Comparison of ENCODE assay signal across 9 cellular contexts in the genomic region with DNA sequence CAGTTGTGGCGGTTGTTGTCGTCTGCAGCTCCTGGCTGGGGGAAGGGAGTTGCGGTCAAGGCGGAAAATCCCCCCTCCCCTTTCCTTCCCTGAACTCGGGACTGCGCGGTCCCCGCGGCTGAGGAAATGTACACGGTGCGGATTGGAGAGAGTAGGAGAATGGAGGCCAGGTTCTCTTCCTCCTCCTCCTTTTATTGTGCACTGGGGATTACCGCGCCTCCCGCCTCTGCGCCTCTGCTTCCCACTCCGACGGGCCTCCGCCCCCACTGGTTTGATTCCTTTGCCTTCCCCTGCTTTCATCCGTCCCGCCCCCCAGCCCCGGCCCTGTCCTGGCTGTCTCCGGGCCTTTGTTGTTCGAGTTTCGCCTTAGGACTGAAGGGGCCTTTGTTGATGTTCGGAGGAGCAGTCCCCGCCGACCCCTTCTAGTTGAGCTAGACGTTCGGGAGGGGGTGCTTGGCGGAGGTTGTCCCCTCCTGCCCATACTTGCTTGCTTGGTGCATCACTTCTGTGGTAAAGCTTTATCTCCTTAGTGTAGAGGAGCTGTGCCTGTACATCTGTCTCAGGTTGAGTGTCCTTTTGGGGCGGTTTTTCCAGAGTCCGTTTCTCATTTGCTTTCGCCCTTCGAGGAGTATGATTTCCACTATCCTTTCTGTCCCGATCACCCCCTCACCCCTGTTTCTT. TPM values are rescaled to one million over a fixed set of nuclear protein-coding genes. Genes with fewer than 3 reads are reported as not detected.
DNase-seq lines count a peak whose midpoint lies in the region; ATAC-seq, FAIRE-seq and TF ChIP-seq lines count a peak whose summit lies in the region.
"Had no signal": no experiment of that assay in that cellular context is flagged by ENCODE, and none has a peak within 500 bp of the region (broad histone marks: within the 10 kb centered on the region; RNA-seq: fewer than 3 reads in every experiment).

No MANE protein-coding gene starts in this region.

- H4K8ac ChIP-seq in H1 (ENCODE audit: extremely low read depth, insufficient read depth, low read length) (peak overlapping the region; percentile 97; the same call in 1 of the 2 replicates), mesendoderm (ENCODE audit: low read depth, low read length) (no peak overlapping the region)

- 0 out of 2 replicates have a peak, but pooled peaks cover 4% of the 10 kb centered on the region for H3K79me1 ChIP-seq in H1 (ENCODE audit: low read depth, low read length)
- no peaks in the 10 kb centered on the region for H3K79me1 ChIP-seq in mesendoderm (ENCODE audit: low read length)

- no peak overlapping the region for H2BK20ac ChIP-seq in H1 (ENCODE audit: low read length)

- no peak overlapping the region for H3K14ac ChIP-seq in H1 (ENCODE audit: insufficient read length)

- peak overlapping the region; percentile 97 for H3K27ac ChIP-seq in H1 (ENCODE audit: low read depth, low read length)
- H3K27ac ChIP-seq in mesendoderm (ENCODE audit: low read depth, low read length), result peak overlapping the region; percentile 91

- peak; percentile 4 for ATAC-seq in GM21723 (IDR thresholded peaks at IDR 0.05; ENCODE audit: unreplicated experiment)

- H2BK12ac ChIP-seq in H1 (ENCODE audit: low read depth, low read length), result peak overlapping the region; percentile 92; the same call in 1 of the 2 replicates

- peak overlapping the region; percentile 81 for H3K4ac ChIP-seq in H1 (replicated peaks; ENCODE audit: insufficient read length, low read depth, low read length)
- peak overlapping the region; percentile 56 for H3K4ac ChIP-seq in mesendoderm (ENCODE audit: low read depth, low read length)

- H3K27ac Mint-ChIP-seq in activated CD4-positive, alpha-beta memory T cell treated with anti-CD3 and anti-CD28 coated beads for 36 hours, result peak overlapping the region; percentile 97

- CTCF ChIA-PET in activated CD4-positive, alpha-beta memory T cell treated with anti-CD3 and anti-CD28 coated beads for 36 hours (lab: Charles Lee), result interaction anchor here (0.8 to 1.7 kb wide), 6 partner anchors 18 to 75 kb away, joined by 3 to 5 read pairs (median 3); no protein-coding TSS in a partner anchor
- CTCF ChIA-PET in H1 (lab: Charles Lee; ENCODE audit: partially characterized antibody), result interaction anchor here (0.6 to 0.8 kb wide), 2 partner anchors 10 to 21 kb away, joined by 3 read pairs; no protein-coding TSS in a partner anchor

- peaks cover 39 to 56% of the 10 kb centered on the region in 2 experiments for H3K79me2 ChIP-seq in H1 (ENCODE audit: control insufficient read depth in 1 of 2, insufficient read depth in 2 of 2, low read length in 2 of 2)
- peaks cover 43% of the 10 kb centered on the region for H3K79me2 ChIP-seq in mesendoderm (ENCODE audit: control insufficient read depth, insufficient read depth, low read length)

- H3K9ac ChIP-seq in H1 (replicated peaks in 1 of 4; ENCODE audit: extremely low read depth in 1 of 4, low read depth in 3 of 4, low read length in 3 of 4) (peak overlapping the region; percentile 89 to 98 (median 94)), mesendoderm (ENCODE audit: low read length) (peak overlapping the region; percentile 93)

- H3K27me3 ChIP-seq in H1 (replicated peaks in 1 of 4; ENCODE audit: control insufficient read depth in 3 of 4, extremely low read depth in 1 of 4, insufficient read depth in 3 of 4, low read length in 3 of 4), result peaks cover 0 to 9% (median 4%) of the 10 kb centered on the region in 4 experiments; a peak in 3 of 7 replicates
- no peaks in the 10 kb centered on the region for H3K27me3 ChIP-seq in mesendoderm (ENCODE audit: insufficient read depth, low read length, poor library complexity)

- peak overlapping the region; percentile 98 for H4K91ac ChIP-seq in H1 (replicated peaks; ENCODE audit: insufficient read length, low read length)

- H3K4me3 ChIP-seq in H1 (ENCODE audit: extremely low read depth in 1 of 4, insufficient read depth in 2 of 4, low read depth in 3 of 4, low read length in 4 of 4), result peak overlapping the region; percentile 87 to 97 (median 95)
- peak overlapping the region; percentile 95 for H3K4me3 ChIP-seq in mesendoderm (ENCODE audit: low read length)

- no peak overlapping the region for H3K23ac ChIP-seq in H1 (ENCODE audit: insufficient read length)
- H3K23ac ChIP-seq in mesendoderm (ENCODE audit: low read length), result peak overlapping the region; percentile 49

- POLR2A ChIA-PET in activated CD4-positive, alpha-beta memory T cell treated with anti-CD3 and anti-CD28 coated beads for 36 hours (lab: Charles Lee), result interaction anchor here (0.9 to 1.3 kb wide), 4 partner anchors 11 to 433 kb away, joined by 3 to 5 read pairs (median 3); no protein-coding TSS in a partner anchor
- POLR2A ChIA-PET in H1 (lab: Charles Lee; ENCODE audit: partially characterized antibody), result interaction anchor here (0.6 to 4.4 kb wide), 20 partner anchors 8 to 1934 kb away, joined by 3 to 23 read pairs (median 4); no protein-coding TSS in a partner anchor

- peaks cover 0 to 11% (median 0%) of the 10 kb centered on the region in 4 experiments; a peak in 1 of 8 replicates for H3K36me3 ChIP-seq in H1 (ENCODE audit: control insufficient read depth in 2 of 4, insufficient read depth in 4 of 4, low read length in 3 of 4)
- no peaks in the 10 kb centered on the region for H3K36me3 ChIP-seq in mesendoderm (ENCODE audit: control insufficient read depth, insufficient read depth, low read length)

- H3K27me3 Mint-ChIP-seq in activated CD4-positive, alpha-beta memory T cell treated with anti-CD3 and anti-CD28 coated beads for 36 hours, result peaks cover 1% of the 10 kb centered on the region

- no peaks in the 10 kb centered on the region for H3K9me3 Mint-ChIP-seq in activated CD4-positive, alpha-beta memory T cell treated with anti-CD3 and anti-CD28 coated beads for 36 hours

- H3K9me3 ChIP-seq in H1 (ENCODE audit: insufficient read depth in 2 of 2, low read depth in 1 of 2, low read length in 1 of 2), result no peaks in the 10 kb centered on the region

- DNase-seq in D341Med (ENCODE audit: low spot score), result peak; percentile 77
- DNase-seq in NCI-H146 treated with DMSO at 0.1 percent for 48 hours (lab: John Stamatoyannopoulos, UW; ENCODE audit: unreplicated experiment), result peak; percentile 32
- peak; percentile 70 for DNase-seq in activated CD4-positive, alpha-beta memory T cell treated with anti-CD3 and anti-CD28 coated beads for 36 hours
- DNase-seq in H1 (ENCODE audit: low read depth in 1 of 2, low spot score in 2 of 2), result peak in 1 of 2 experiments; percentile 76
- DNase-seq in mesendoderm, result peak; percentile 88
- peak; percentile 29 for DNase-seq in stimulated activated CD8-positive, alpha-beta memory T cell treated with anti-CD3 and anti-CD28 coated beads, Interleukin-15, amount 100 ng/mL, for 24 hours (ENCODE audit: low read depth)
- no peak for DNase-seq in mesenteric fat pad (ENCODE audit: low spot score)

- peak overlapping the region; percentile 67; the same call in 1 of the 2 replicates for H2AK5ac ChIP-seq in H1 (ENCODE audit: low read depth, low read length)
- no peak overlapping the region for H2AK5ac ChIP-seq in mesendoderm (ENCODE audit: low read length)

- no peak overlapping the region for H2BK120ac ChIP-seq in H1 (replicated peaks; ENCODE audit: low read depth, low read length)
- H2BK120ac ChIP-seq in mesendoderm (ENCODE audit: low read depth, low read length), result no peak overlapping the region

- intact Hi-C loops in activated CD4-positive, alpha-beta memory T cell treated with anti-CD3 and anti-CD28 coated beads for 36 hours (cut with micrococcal nuclease), result loop anchor here (1.0 to 10.0 kb wide), 13 partner anchors 26 to 1809 kb away; a partner anchor contains a TSS

- H2BK15ac ChIP-seq in H1 (ENCODE audit: low read length) (no peak overlapping the region), mesendoderm (replicated peaks; ENCODE audit: low read depth) (no peak overlapping the region)

- H3K4me1 ChIP-seq in H1 (replicated peaks in 1 of 4; ENCODE audit: control insufficient read depth in 3 of 4, insufficient read depth in 4 of 4, low read length in 3 of 4) (peaks cover 0 to 8% (median 3%) of the 10 kb centered on the region in 4 experiments; a peak in 4 of 7 replicates), mesendoderm (ENCODE audit: control insufficient read depth, low read depth, low read length) (no peaks in the 10 kb centered on the region)

- TF ChIP-seq RAD21 in H1 (IDR thresholded peaks at IDR 0.05 in 1 of 2, conservative IDR thresholded peaks at IDR 0.05 in 1 of 2; ENCODE audit: low read depth in 2 of 2, low read length in 2 of 2), result 0 out of 4 replicates have a peak, but pooled peaks of 1 of the 2 experiments have one; percentile 14

- peaks cover 48% of the 10 kb centered on the region for H3K4me1 Mint-ChIP-seq in activated CD4-positive, alpha-beta memory T cell treated with anti-CD3 and anti-CD28 coated beads for 36 hours (ENCODE audit: low read depth)

- peak overlapping the region; percentile 98 for H2BK5ac ChIP-seq in H1 (ENCODE audit: low read depth, low read length)
- peak overlapping the region; percentile 66 for H2BK5ac ChIP-seq in mesendoderm (ENCODE audit: low read length)

- H3K56ac ChIP-seq in H1 (replicated peaks; ENCODE audit: insufficient read length, low read depth, low read length) (peak overlapping the region; percentile 49), mesendoderm (ENCODE audit: low read length) (peak overlapping the region; percentile 97)

- peak; percentile 16 to 93 for TF ChIP-seq POLR2A in H1 (IDR thresholded peaks at IDR 0.05; ENCODE audit: control extremely low read depth in 1 of 2, low read depth in 2 of 2, low read length in 2 of 2)

- FAIRE-seq in H1 (lab: Jason Lieb, UNC), result no peak
- FAIRE-seq: frontal cortex had no signal

- no peak for TF ChIP-seq EP300 in H1 (IDR thresholded peaks at IDR 0.05; ENCODE audit: borderline replicate concordance in 1 of 2, low read depth in 2 of 2, low read length in 2 of 2)

- H3K4me2 ChIP-seq in H1 (ENCODE audit: insufficient read depth in 1 of 2, low read depth in 2 of 2, low read length in 2 of 2), result peak overlapping the region; percentile 94 to 98
- peak overlapping the region; percentile 77 for H3K4me2 ChIP-seq in mesendoderm (ENCODE audit: low read length)

- H4K5ac ChIP-seq in H1 (ENCODE audit: insufficient read length, low read depth, low read length), result peak overlapping the region; percentile 40
- H4K5ac ChIP-seq in mesendoderm (ENCODE audit: low read length), result no peak overlapping the region

- H3K4me3 Mint-ChIP-seq in activated CD4-positive, alpha-beta memory T cell treated with anti-CD3 and anti-CD28 coated beads for 36 hours, result peak overlapping the region; percentile 88

- peaks cover 3 to 4% of the 10 kb centered on the region in 2 experiments for H4K20me1 ChIP-seq in H1 (replicated peaks in 1 of 2; ENCODE audit: control insufficient read depth in 1 of 2, insufficient read depth in 2 of 2, low read length in 2 of 2)

- H3K23me2 ChIP-seq in H1 (ENCODE audit: low read depth, low read length), result peaks cover 21% of the 10 kb centered on the region

- peaks cover 19% of the 10 kb centered on the region for H3K36me3 Mint-ChIP-seq in activated CD4-positive, alpha-beta memory T cell treated with anti-CD3 and anti-CD28 coated beads for 36 hours

- no peak overlapping the region for H2AFZ ChIP-seq in H1 (ENCODE audit: low read length)

- 1% methylated on average over 33 of the region's 35 CpGs; no CpG with 5 or more reads in 1 of the 2 experiments for WGBS in H1 (ENCODE audit: extremely low coverage in 1 of 2, insufficient coverage in 1 of 2, insufficient read length in 1 of 2, insufficient replicate concordance in 2 of 2, low coverage in 1 of 2, low lambda C conversion rate in 2 of 2, missing lambda C conversion rate in 1 of 2), 2 experiments
- no CpG with 5 or more reads among the region's 35 CpGs for WGBS in mesendoderm (ENCODE audit: extremely low coverage, insufficient coverage, low lambda C conversion rate)

- H3K18ac ChIP-seq in H1 (ENCODE audit: extremely low read depth, low read length), result peak overlapping the region; percentile 93
- H3K18ac ChIP-seq in mesendoderm (ENCODE audit: low read length), result peak overlapping the region; percentile 33

- TF ChIP-seq CTCF in H1 (IDR thresholded peaks at IDR 0.05; ENCODE audit: control extremely low read depth in 1 of 3, insufficient read depth in 1 of 3, low read depth in 1 of 3, low read length in 3 of 3), result no peak

RNA-seq across cellular contexts. Expression of a gene that starts 0.7 kb away (rescaled TPM):
- 10 to 100 TPM; 51.9 to 52.5 TPM for total RNA-seq in activated CD4-positive, alpha-beta memory T cell treated with anti-CD3 and anti-CD28 coated beads for 36 hours
- 38.0 and 44.2 TPM in 2 replicates for total RNA-seq in H1 (2021; fragmentation: NEBNext Ultra II Directional; extraction: Animal tissue kit (Norgen Biotek cat#: 25700))
- 5.0 and 6.8 TPM in 2 replicates for polyA plus RNA-seq in H1 (2011; rRNA removed)
- polyA plus RNA-seq in H1 (2011; cell fraction: cytosol; rRNA removed), result 8.4 TPM
- polyA plus RNA-seq in H1 (2011; cell fraction: nucleus; rRNA removed), result 16.3 TPM
- 7.6 to 14.1 TPM (median 10.6 TPM) in 4 replicates for polyA plus RNA-seq in H1 (2012, experiment 1 of 2)
- polyA plus RNA-seq in H1 (2012, experiment 2 of 2), result 0.77 TPM
- 24.6 TPM for polyA plus RNA-seq in H1 (2013, experiment 1 of 2)
- 22.8 TPM for polyA plus RNA-seq in H1 (2013, experiment 2 of 2)
- 46.9 and 58.6 TPM in 2 replicates for polyA minus RNA-seq in H1 (2011; rRNA and poly(A)+ RNA removed)
- polyA minus RNA-seq in H1 (2011; cell fraction: cytosol; rRNA and poly(A)+ RNA removed), result 26.4 TPM
- polyA minus RNA-seq in H1 (2011; cell fraction: nucleus; rRNA and poly(A)+ RNA removed), result 162 TPM
- polyA plus RNA-seq in mesendoderm (2013, experiment 1 of 2), result 11.2 TPM
- 10.5 TPM for polyA plus RNA-seq in mesendoderm (2013, experiment 2 of 2)
- 30.4 TPM for total RNA-seq in mesenteric fat pad
